Comparison of ENCODE assay signal across 10 cellular contexts in the genomic region with DNA sequence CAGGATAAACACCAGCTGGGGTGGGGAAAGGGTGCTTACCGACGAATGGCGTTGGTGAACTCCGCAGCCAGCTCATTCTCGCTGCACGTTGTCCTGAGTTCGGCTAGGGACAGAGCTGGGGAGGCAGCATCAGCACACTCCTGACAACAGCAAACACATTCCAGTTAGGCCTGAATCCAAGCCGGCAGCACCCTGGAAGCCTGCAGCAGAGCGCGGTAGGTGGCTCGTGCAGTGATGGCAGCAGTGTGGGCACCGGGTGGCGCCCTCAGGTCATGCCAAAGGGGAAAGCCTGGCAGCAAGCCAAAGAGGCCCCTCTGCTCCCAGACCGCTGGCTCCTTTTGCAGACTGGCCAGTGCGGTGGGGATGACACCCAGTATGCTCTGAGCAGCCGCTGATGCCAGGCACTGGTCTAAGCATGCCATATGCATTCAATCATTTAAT.
DNase-seq lines count a peak whose midpoint lies in the region; ATAC-seq and TF ChIP-seq lines count a peak whose summit lies in the region.
"Had no signal": no experiment of that assay in that cellular context is flagged by ENCODE, and none has a peak within 500 bp of the region (broad histone marks: within the 10 kb centered on the region; RNA-seq: fewer than 3 reads in every experiment).

No MANE protein-coding gene starts in this region.

- H3K4me1 Mint-ChIP-seq in CD4-positive, alpha-beta T cell (ENCODE audit: low read depth) = peaks cover 7% of the 10 kb centered on the region
- H3K4me1 Mint-ChIP-seq in nephron progenitor cell = peaks cover 32% of the 10 kb centered on the region

- peaks cover 4% of the 10 kb centered on the region; the same call in 1 of the 2 replicates for H3K36me3 ChIP-seq in MM.1S (replicated peaks; ENCODE audit: insufficient read depth, low read length)

- no peaks in the 10 kb centered on the region for H3K9me3 Mint-ChIP-seq in CD4-positive, alpha-beta T cell
- H3K9me3 Mint-ChIP-seq in nephron progenitor cell = no peaks in the 10 kb centered on the region
- H3K9me3 Mint-ChIP-seq: stimulated activated naive B cell treated with anti-CD40 and anti-IgM and Interleukin-4, amounts not matched to agents 10 μg/mL and 1 μg/mL and 100 μg/mL, for 72 hours had no signal

- peaks cover 14% of the 10 kb centered on the region for H3F3A ChIP-seq in MM.1S (ENCODE audit: insufficient read depth, low read length)

- no peak overlapping the region for H3K4me2 ChIP-seq in MM.1S (ENCODE audit: low read depth, low read length)

- ATAC-seq in CD4-positive, alpha-beta T cell (ENCODE audit: poor library complexity) = no peak
- ATAC-seq in GM21576 (IDR thresholded peaks at IDR 0.05; ENCODE audit: unreplicated experiment) = no peak
- ATAC-seq: stimulated activated naive B cell treated with anti-CD40 and anti-IgM and Interleukin-4, amounts not matched to agents 10 μg/mL and 1 μg/mL and 100 μg/mL, for 72 hours had no signal

- CTCF ChIA-PET in CD4-positive, alpha-beta T cell (lab: Charles Lee) = no interaction called here

- no peak overlapping the region for H3K4me3 Mint-ChIP-seq in CD4-positive, alpha-beta T cell
- no peak overlapping the region for H3K4me3 Mint-ChIP-seq in nephron progenitor cell
- H3K4me3 Mint-ChIP-seq: stimulated activated naive B cell treated with anti-CD40 and anti-IgM and Interleukin-4, amounts not matched to agents 10 μg/mL and 1 μg/mL and 100 μg/mL, for 72 hours had no signal

- DNase-seq in CD4-positive, alpha-beta T cell = peak in 2 of 10 experiments; percentile 9 to 10
- DNase-seq in MM.1S = peak; percentile 26
- DNase-seq in cardiac fibroblast (ENCODE audit: low read depth in 2 of 2) = peak; percentile 32 to 65
- DNase-seq in nephron progenitor cell = peak; percentile 49
- no peak for DNase-seq in NCI-H510A (lab: John Stamatoyannopoulos, UW)
- no peak for DNase-seq in NCI-H510A treated with DMSO at 0.1 percent for 48 hours (lab: John Stamatoyannopoulos, UW)
- DNase-seq in NCI-H1048 (lab: John Stamatoyannopoulos, UW) = no peak
- DNase-seq: stimulated activated naive B cell treated with anti-CD40 and anti-IgM and Interleukin-4, amounts not matched to agents 10 μg/mL and 1 μg/mL and 100 μg/mL, for 72 hours had no signal

- no peaks in the 10 kb centered on the region for H3K9me3 ChIP-seq in CD4-positive, alpha-beta T cell (ENCODE audit: control insufficient read depth, low read length)
- no peaks in the 10 kb centered on the region for H3K9me3 ChIP-seq in MM.1S (replicated peaks; ENCODE audit: insufficient read depth, low read length)

- no peak overlapping the region for H3K27ac Mint-ChIP-seq in CD4-positive, alpha-beta T cell
- peak overlapping the region; percentile 30 for H3K27ac Mint-ChIP-seq in nephron progenitor cell
- H3K27ac Mint-ChIP-seq: stimulated activated naive B cell treated with anti-CD40 and anti-IgM and Interleukin-4, amounts not matched to agents 10 μg/mL and 1 μg/mL and 100 μg/mL, for 72 hours had no signal

- peaks cover 20% of the 10 kb centered on the region for H3K4me1 ChIP-seq in MM.1S (ENCODE audit: low read length)

- no peak overlapping the region for H3K9ac ChIP-seq in MM.1S (ENCODE audit: low read length)

- POLR2A ChIA-PET in CD4-positive, alpha-beta T cell (lab: Charles Lee) = no interaction called here

- intact Hi-C loops in CD4-positive, alpha-beta T cell (cut with DNase I, micrococcal nuclease) = no loop called here

- no peaks in the 10 kb centered on the region for H3K27me3 Mint-ChIP-seq in CD4-positive, alpha-beta T cell
- no peaks in the 10 kb centered on the region for H3K27me3 Mint-ChIP-seq in nephron progenitor cell (ENCODE audit: low read depth, poor library complexity)

- no peaks in the 10 kb centered on the region for H4K20me1 ChIP-seq in MM.1S (ENCODE audit: insufficient read depth, low read length)

- H3K36me3 Mint-ChIP-seq in CD4-positive, alpha-beta T cell (ENCODE audit: low read depth) = no peaks in the 10 kb centered on the region
- peaks cover 33% of the 10 kb centered on the region for H3K36me3 Mint-ChIP-seq in nephron progenitor cell (ENCODE audit: low read depth)
- H3K36me3 Mint-ChIP-seq: stimulated activated naive B cell treated with anti-CD40 and anti-IgM and Interleukin-4, amounts not matched to agents 10 μg/mL and 1 μg/mL and 100 μg/mL, for 72 hours had no signal

- H3K9me2 ChIP-seq in MM.1S (replicated peaks; ENCODE audit: insufficient read depth, low read length) = no peaks in the 10 kb centered on the region

- no peak overlapping the region for H3K27ac ChIP-seq in CD4-positive, alpha-beta T cell (ENCODE audit: low read depth, low read length)
- H3K27ac ChIP-seq in MM.1S (ENCODE audit: low read length) = no peak overlapping the region

- H3K27me3 ChIP-seq in CD4-positive, alpha-beta T cell (ENCODE audit: control insufficient read depth, insufficient read depth, low read length) = no peaks in the 10 kb centered on the region
- H3K27me3 ChIP-seq in MM.1S (replicated peaks; ENCODE audit: insufficient read depth, low read length) = no peaks in the 10 kb centered on the region

- H3K4me3 ChIP-seq in MM.1S (ENCODE audit: low read length) = no peak overlapping the region
- no peak overlapping the region for H3K4me3 ChIP-seq in cardiac fibroblast (replicated peaks in 1 of 2; ENCODE audit: low read depth in 2 of 2, low read length in 2 of 2)
- H3K4me3 ChIP-seq: lung had no signal

- peaks cover 21% of the 10 kb centered on the region for H3K79me2 ChIP-seq in MM.1S (ENCODE audit: low read length)

- TF ChIP-seq CTCF in CD4-positive, alpha-beta T cell (IDR thresholded peaks at IDR 0.05) = peak; percentile 12
- TF ChIP-seq CTCF in MM.1S (IDR thresholded peaks at IDR 0.05; ENCODE audit: low read length) (peak; percentile 40), cardiac fibroblast (IDR thresholded peaks at IDR 0.05; ENCODE audit: low read depth, low read length) (no peak), nephron progenitor cell (IDR thresholded peaks at IDR 0.05) (peak; percentile 27)

- no peak overlapping the region for H2AFZ ChIP-seq in MM.1S (ENCODE audit: low read length)

Comparison
In these comparisons a context has a peak if more than half of its experiments do, and no peak if none do; other contexts are left out.
1. DNase-seq: peak in MM.1S (single experiment), cardiac fibroblast (2 of 2) and nephron progenitor cell (single experiment); none in NCI-H510A (single experiment), NCI-H510A treated with DMSO at 0.1 percent for 48 hours (single experiment) and NCI-H1048 (single experiment).